8 cellular contexts compared by ENCODE assay signal in genomic region chr7:27151945-27152815, GRCh38. TPM values are rescaled to one million over a fixed set of nuclear protein-coding genes. Genes with fewer than 3 reads are reported as not detected.
DNase-seq lines count a peak whose midpoint lies in the region; ATAC-seq, FAIRE-seq and TF ChIP-seq lines count a peak whose summit lies in the region.

Gene HOXA3, minus strand, starts transcription at chr7:27152583. Its CDS starts 41,943 bp downstream, at chr7:27110640.

- H3K4me2 ChIP-seq in DOHH2 (ENCODE audit: low read length): peak within 1 kb of the TSS; percentile 94

- TF ChIP-seq CTCF in DOHH2 (IDR thresholded peaks at IDR 0.05; ENCODE audit: low read depth, low read length, poor library complexity, severe bottlenecking): no peak
- TF ChIP-seq CTCF in pancreas (IDR thresholded peaks at IDR 0.05): no peak

- H3K4me3 ChIP-seq in DOHH2 (ENCODE audit: low read length): peak within 1 kb of the TSS; percentile 77
- peak within 1 kb of the TSS; percentile 48 for H3K4me3 ChIP-seq in effector memory CD4-positive, alpha-beta T cell (ENCODE audit: insufficient read depth, low read depth, low read length, poor library complexity, severe bottlenecking)
- H3K4me3 ChIP-seq in pancreas: peak within 1 kb of the TSS in 1 of 4 donors; percentile 42

- H3K4me1 ChIP-seq in DOHH2 (ENCODE audit: control insufficient read depth, low read length): peaks cover 50% of the 10 kb centered on the region
- H3K4me1 ChIP-seq in effector memory CD4-positive, alpha-beta T cell (ENCODE audit: control insufficient read depth, insufficient read depth, low read length, poor library complexity, severe bottlenecking): peaks cover 46% of the 10 kb centered on the region
- peaks cover 0 to 12% (median 0%) of the 10 kb centered on the region in 3 donors for H3K4me1 ChIP-seq in pancreas

- H3K27ac ChIP-seq in DOHH2 (ENCODE audit: low read depth, low read length) (no peak within 1 kb of the TSS), pancreas (no peak within 1 kb of the TSS)
- H3K27ac ChIP-seq in effector memory CD4-positive, alpha-beta T cell (ENCODE audit: insufficient read depth, low read length, poor library complexity, severe bottlenecking): no peak within 1 kb of the TSS

- H3K79me2 ChIP-seq in DOHH2 (ENCODE audit: control insufficient read depth, low read length): no peaks in the 10 kb centered on the region

- WGBS in pancreas, 2 donors: 7 to 9% methylated on average over 48 to 53 of the region's 53 CpGs

- no peaks in the 10 kb centered on the region for H3K9me3 ChIP-seq in DOHH2 (ENCODE audit: control insufficient read depth, insufficient read depth, low read length)
- no peaks in the 10 kb centered on the region for H3K9me3 ChIP-seq in effector memory CD4-positive, alpha-beta T cell (ENCODE audit: control insufficient read depth, low read length)
- H3K9me3 ChIP-seq in pancreas: no peaks in the 10 kb centered on the region

- H3F3A ChIP-seq in DOHH2 (ENCODE audit: control insufficient read depth, insufficient read depth): no peaks in the 10 kb centered on the region

- no peak for FAIRE-seq in pancreas (lab: Jason Lieb, UNC)

- H3K36me3 ChIP-seq in DOHH2 (ENCODE audit: control insufficient read depth, low read length): no peaks in the 10 kb centered on the region
- no peaks in the 10 kb centered on the region for H3K36me3 ChIP-seq in effector memory CD4-positive, alpha-beta T cell (ENCODE audit: control insufficient read depth, insufficient read depth, low read length)
- no peaks in the 10 kb centered on the region for H3K36me3 ChIP-seq in pancreas

- peak in 1 of 4 donors; percentile 24 for ATAC-seq in pancreas
- ATAC-seq in GM21737 (IDR thresholded peaks at IDR 0.05; ENCODE audit: unreplicated experiment): no peak
- ATAC-seq in GM18498 (IDR thresholded peaks at IDR 0.05; ENCODE audit: unreplicated experiment): no peak

- peak; percentile 83 to 84 for DNase-seq in NOMO-1 (lab: John Stamatoyannopoulos, UW; ENCODE audit: unreplicated experiment in 2 of 2)
- no peak for DNase-seq in effector memory CD4-positive, alpha-beta T cell
- DNase-seq in pancreas: peak in 5 of 6 donors; percentile 0 to 71 (median 10)
- no peak for DNase-seq in activated CD4-positive, CD25-positive, alpha-beta regulatory T cell treated with anti-CD3 and anti-CD28 coated beads, Interleukin-2, amount 50 U/mL, for 72 hours
- DNase-seq in occipital lobe (lab: John Stamatoyannopoulos, UW): no peak

- H4K20me1 ChIP-seq in DOHH2 (ENCODE audit: control insufficient read depth, insufficient read depth, low read depth, low read length): no peaks in the 10 kb centered on the region

- no peaks in the 10 kb centered on the region for H3K9me2 ChIP-seq in DOHH2 (replicated peaks; ENCODE audit: control insufficient read depth, low read length)

- H3K27me3 ChIP-seq in DOHH2 (ENCODE audit: control insufficient read depth, low read length) (peaks cover 70% of the 10 kb centered on the region), pancreas (peaks cover 25 to 80% (median 39%) of the 10 kb centered on the region in 4 donors)
- H3K27me3 ChIP-seq in effector memory CD4-positive, alpha-beta T cell (replicated peaks; ENCODE audit: control insufficient read depth, insufficient read depth, low read length, poor library complexity, severe bottlenecking): peaks cover 91% of the 10 kb centered on the region

- intact Hi-C loops in pancreas (cut with DNase I): loop anchor here in 1 of 3 donors (10.0 kb wide), 1 partner anchor 1297 kb away; no protein-coding TSS in a partner anchor

RNA-seq across cellular contexts. Expression of gene HOXA3, which starts in this region (rescaled TPM):
- 1 to 10 TPM in 1 of 6 donors, under 1 TPM in 4, not detected in 1; 0.13 to 1.9 (median 0.43) TPM for total RNA-seq in pancreas
- under 1 TPM; 0.38 to 0.56 TPM for polyA plus RNA-seq in pancreas
- total RNA-seq in occipital lobe: not detected

Comparison
In these comparisons a context has a peak if more than half of its experiments do, and no peak if none do; other contexts are left out.
1. DNase-seq: peak in NOMO-1 (2 of 2) and pancreas (5 of 6); none in effector memory CD4-positive, alpha-beta T cell (0 of 3), activated CD4-positive, CD25-positive, alpha-beta regulatory T cell treated with anti-CD3 and anti-CD28 coated beads, Interleukin-2, amount 50 U/mL, for 72 hours (single experiment) and occipital lobe (single experiment).